ENCODE assay signal across 8 cellular contexts in genomic region chr12:48980953-48981756, GRCh38. TPM values are rescaled to one million over a fixed set of nuclear protein-coding genes. Genes with fewer than 3 reads are reported as not detected.
DNase-seq lines count a peak whose midpoint lies in the region; ATAC-seq and TF ChIP-seq lines count a peak whose summit lies in the region.

No MANE protein-coding gene starts in this region.

- H3K27ac Mint-ChIP-seq in CD4-positive, alpha-beta memory T cell = peak overlapping the region; percentile 77 to 96 (median 93)

- no peaks in the 10 kb centered on the region for H3K9me3 ChIP-seq in CD4-positive, alpha-beta memory T cell (ENCODE audit: control insufficient read depth in 1 of 2, low read length in 2 of 2)
- no peaks in the 10 kb centered on the region for H3K9me3 ChIP-seq in PC-3 (ENCODE audit: low read length)
- H3K9me3 ChIP-seq in body of pancreas = no peaks in the 10 kb centered on the region
- H3K9me3 ChIP-seq in lower lobe of right lung = no peaks in the 10 kb centered on the region
- H3K9me3 ChIP-seq in tibial artery = no peaks in the 10 kb centered on the region

- H3K79me2 ChIP-seq in PC-3 (ENCODE audit: low read length) = no peaks in the 10 kb centered on the region

- peak overlapping the region; percentile 29 for H3K27ac ChIP-seq in CD4-positive, alpha-beta memory T cell (ENCODE audit: low read depth, low read length)
- no peak overlapping the region for H3K27ac ChIP-seq in PC-3 (ENCODE audit: low read length)
- no peak overlapping the region for H3K27ac ChIP-seq in body of pancreas
- no peak overlapping the region for H3K27ac ChIP-seq in lower lobe of right lung
- no peak overlapping the region for H3K27ac ChIP-seq in tibial artery

- POLR2A ChIA-PET in CD4-positive, alpha-beta memory T cell (lab: Charles Lee; ENCODE audit: partially characterized antibody) = interaction anchor here (0.8 to 6.4 kb wide), 16 partner anchors 11 to 150 kb away, joined by 3 to 55 read pairs (median 6); partner anchors contain the start of genes ARF3, DDN, DDX23 and FKBP11
- POLR2A ChIA-PET in PC-3 (lab: Charles Lee; ENCODE audit: unreplicated experiment) = no interaction called here

- BruUV-seq in PC-3 (replicated peaks; lab: Mats Ljungman, UMichigan) = no TSS peak

- TF ChIP-seq CTCF in PC-3 (conservative IDR thresholded peaks at IDR 0.05; ENCODE audit: low read depth, low read length) = peak; percentile 18; the same call in 1 of the 2 replicates
- TF ChIP-seq CTCF in body of pancreas (IDR thresholded peaks at IDR 0.05) = peak in 2 of 7 experiments; percentile 6 to 24
- TF ChIP-seq CTCF in lower lobe of right lung (IDR thresholded peaks at IDR 0.05) = peak; percentile 19
- no peak for TF ChIP-seq CTCF in tibial artery (IDR thresholded peaks at IDR 0.05)

- no peak for TF ChIP-seq POLR2A in body of pancreas (IDR thresholded peaks at IDR 0.05)

- peak overlapping the region; percentile 74; the same call in 1 of the 2 replicates for H2AFZ ChIP-seq in PC-3 (ENCODE audit: low read length)

- H3F3A ChIP-seq in PC-3 (ENCODE audit: low read length, unreplicated experiment) = no peaks in the 10 kb centered on the region

- peaks cover 0 to 13% (median 0%) of the 10 kb centered on the region in 8 donors for H3K9me3 Mint-ChIP-seq in CD4-positive, alpha-beta memory T cell

- H4K20me1 ChIP-seq in PC-3 (ENCODE audit: low read length) = no peaks in the 10 kb centered on the region

- intact Hi-C loops in CD4-positive, alpha-beta memory T cell (cut with micrococcal nuclease) = loop anchor here (1.0 to 2.0 kb wide), 4 partner anchors 7 to 44 kb away; no protein-coding TSS in a partner anchor
- intact Hi-C loops in PC-3 (cut with micrococcal nuclease) (loop anchor here (5.0 kb wide), 1 partner anchor 129 kb away; the partner anchor contains the start of gene DDX23), body of pancreas (cut with DNase I) (no loop called here), lower lobe of right lung (cut with DNase I) (no loop called here), tibial artery (cut with DNase I; ENCODE audit: low total_unique reads) (loop anchor here (10.0 kb wide), 1 partner anchor 116 kb away; the partner anchor contains the start of gene RND1)

- H3K9me2 ChIP-seq in PC-3 (replicated peaks; ENCODE audit: low read length) = no peaks in the 10 kb centered on the region

- H3K4me2 ChIP-seq in PC-3 (ENCODE audit: low read length) = peak overlapping the region; percentile 94

- H3K27me3 ChIP-seq in CD4-positive, alpha-beta memory T cell (ENCODE audit: insufficient read depth, low read length) = peaks cover 6% of the 10 kb centered on the region
- H3K27me3 ChIP-seq in PC-3 (ENCODE audit: low read length) = peaks cover 52% of the 10 kb centered on the region
- H3K27me3 ChIP-seq in body of pancreas = peaks cover 0 to 43% of the 10 kb centered on the region in 2 donors
- H3K27me3 ChIP-seq in lower lobe of right lung (ENCODE audit: low read depth) = peaks cover 96% of the 10 kb centered on the region
- peaks cover 9 to 74% of the 10 kb centered on the region in 2 donors for H3K27me3 ChIP-seq in tibial artery

- H3K9ac ChIP-seq in PC-3 (ENCODE audit: low read length) = no peak overlapping the region

- H3K27me3 Mint-ChIP-seq in CD4-positive, alpha-beta memory T cell = peaks cover 2 to 13% of the 10 kb centered on the region in 2 donors

- CTCF ChIA-PET in CD4-positive, alpha-beta memory T cell (lab: Charles Lee; ENCODE audit: partially characterized antibody) = interaction anchor here (0.8 to 13.4 kb wide), 8 partner anchors 13 to 128 kb away, joined by 3 to 244 read pairs (median 56); partner anchors contain the start of genes ARF3, DDN, DDX23 and FKBP11
- CTCF ChIA-PET in PC-3 (lab: Charles Lee) = interaction anchor here (0.6 kb wide), 1 partner anchor 14 kb away, joined by 4 read pairs; no protein-coding TSS in a partner anchor

- 5 to 9% methylated on average over 11 to 89 of the region's 91 CpGs for WGBS in body of pancreas, 2 donors

- peak overlapping the region; percentile 29 to 73 for H3K4me3 ChIP-seq in CD4-positive, alpha-beta memory T cell (ENCODE audit: low read length in 2 of 2)
- H3K4me3 ChIP-seq in PC-3 (ENCODE audit: low read length) (peak overlapping the region; percentile 67; the same call in 1 of the 2 replicates), body of pancreas (no peak overlapping the region), lower lobe of right lung (peak overlapping the region; percentile 51), tibial artery (peak overlapping the region; percentile 4 to 35)

- H3K4me1 ChIP-seq in CD4-positive, alpha-beta memory T cell (ENCODE audit: insufficient read depth, low read length) = peaks cover 47% of the 10 kb centered on the region
- H3K4me1 ChIP-seq in PC-3 (ENCODE audit: insufficient read depth, low read length) = peaks cover 29% of the 10 kb centered on the region
- H3K4me1 ChIP-seq in body of pancreas = peaks cover 43% of the 10 kb centered on the region
- H3K4me1 ChIP-seq in lower lobe of right lung = peaks cover 44% of the 10 kb centered on the region
- peaks cover 11 to 54% (median 50%) of the 10 kb centered on the region in 4 donors for H3K4me1 ChIP-seq in tibial artery

- ATAC-seq in PC-3 (peak; percentile 19), body of pancreas (peak; percentile 15), lower lobe of right lung (peak; percentile 38 to 60), HG02759 (IDR thresholded peaks at IDR 0.05; ENCODE audit: unreplicated experiment) (no peak), HG02884 (IDR thresholded peaks at IDR 0.05; ENCODE audit: unreplicated experiment) (no peak), HG03135 (IDR thresholded peaks at IDR 0.05; ENCODE audit: unreplicated experiment) (no peak)

- H3K36me3 Mint-ChIP-seq in CD4-positive, alpha-beta memory T cell = peaks cover 0 to 1% of the 10 kb centered on the region in 2 donors

- H3K4me3 Mint-ChIP-seq in CD4-positive, alpha-beta memory T cell = peak overlapping the region; percentile 85 to 91 (median 89)

- no peaks in the 10 kb centered on the region for H3K36me3 ChIP-seq in CD4-positive, alpha-beta memory T cell (ENCODE audit: insufficient read depth, low read length)
- H3K36me3 ChIP-seq in PC-3 (ENCODE audit: low read depth, low read length) = no peaks in the 10 kb centered on the region
- no peaks in the 10 kb centered on the region for H3K36me3 ChIP-seq in body of pancreas (replicated peaks in 1 of 2; ENCODE audit: insufficient read depth in 1 of 2, low read depth in 2 of 2)
- H3K36me3 ChIP-seq in lower lobe of right lung = no peaks in the 10 kb centered on the region
- no peaks in the 10 kb centered on the region for H3K36me3 ChIP-seq in tibial artery

- peaks cover 33 to 56% (median 43%) of the 10 kb centered on the region in 4 donors for H3K4me1 Mint-ChIP-seq in CD4-positive, alpha-beta memory T cell

- peak; percentile 65 to 82 (median 74) for DNase-seq in CD4-positive, alpha-beta memory T cell
- no peak for DNase-seq in PC-3
- peak in 2 of 4 donors; percentile 35 to 45 for DNase-seq in body of pancreas
- DNase-seq in lower lobe of right lung = peak; percentile 57
- no peak for DNase-seq in tibial artery

RNA-seq across cellular contexts. Expression of gene WNT1, which starts 3.0 kb away (rescaled TPM):
- total RNA-seq in CD4-positive, alpha-beta memory T cell = 1 to 10 TPM; 1.8 to 2.8 TPM
- 1 to 10 TPM in 1 of 2 donors, under 1 TPM in 1; 0.55 to 1.1 TPM for polyA plus RNA-seq in CD4-positive, alpha-beta memory T cell
- not detected in 2 replicates for total RNA-seq in PC-3 (2014; rRNA removed)
- total RNA-seq in body of pancreas = not detected
- total RNA-seq in lower lobe of right lung = not detected

RNA-seq across cellular contexts. Expression of gene WNT10B, which starts 9.6 kb away (rescaled TPM):
- total RNA-seq in CD4-positive, alpha-beta memory T cell = 10 to 100 TPM; 12.9 to 13.0 TPM
- under 1 TPM; 0.56 to 0.72 TPM for polyA plus RNA-seq in CD4-positive, alpha-beta memory T cell
- total RNA-seq in PC-3 (2014; rRNA removed) (3.7 and 7.4 TPM in 2 replicates), body of pancreas (1 to 10 TPM in 1 of 2 donors, not detected in 1; 1.3 TPM), lower lobe of right lung (0.77 TPM)

RNA-seq across cellular contexts. Expression of gene DDN, which starts 18.0 kb away (rescaled TPM):
- not detected for total RNA-seq in CD4-positive, alpha-beta memory T cell
- polyA plus RNA-seq in CD4-positive, alpha-beta memory T cell = not detected
- total RNA-seq in PC-3 (2014; rRNA removed) = 3.5 and 5.6 TPM in 2 replicates
- under 1 TPM in 1 of 2 donors, not detected in 1; 0.66 TPM for total RNA-seq in body of pancreas
- total RNA-seq in lower lobe of right lung = not detected

RNA-seq across cellular contexts. Expression of gene ARF3, which starts 23.9 kb away (rescaled TPM):
- 10 to 100 TPM; 69.8 to 77.5 TPM for total RNA-seq in CD4-positive, alpha-beta memory T cell
- 10 to 100 TPM; 22.6 to 31.2 TPM for polyA plus RNA-seq in CD4-positive, alpha-beta memory T cell
- total RNA-seq in PC-3 (2014; rRNA removed) (85.5 and 93.0 TPM in 2 replicates), body of pancreas (10 to 100 TPM; 22.3 to 24.1 TPM), lower lobe of right lung (155 TPM)

RNA-seq across cellular contexts. Expression of gene PRKAG1, which starts 37.4 kb away (rescaled TPM):
- 10 to 100 TPM; 48.9 to 53.7 TPM for total RNA-seq in CD4-positive, alpha-beta memory T cell
- 10 to 100 TPM; 47.8 to 50.3 TPM for polyA plus RNA-seq in CD4-positive, alpha-beta memory T cell
- 62.1 and 66.5 TPM in 2 replicates for total RNA-seq in PC-3 (2014; rRNA removed)
- total RNA-seq in body of pancreas = 10 to 100 TPM; 25.4 to 26.4 TPM
- 49.2 TPM for total RNA-seq in lower lobe of right lung

Comparison
In these comparisons a context has a peak if more than half of its experiments do, and no peak if none do; other contexts are left out.
1. DNase-seq: peak in CD4-positive, alpha-beta memory T cell (5 of 5) and lower lobe of right lung (single experiment); none in PC-3 (single experiment) and tibial artery (0 of 2).
2. H3K4me3 ChIP-seq: peak in CD4-positive, alpha-beta memory T cell (2 of 2), PC-3 (single experiment), lower lobe of right lung (single experiment) and tibial artery (2 of 2); none in body of pancreas (0 of 2).
3. ATAC-seq: peak in PC-3 (single experiment), body of pancreas (single experiment) and lower lobe of right lung (2 of 2); none in HG02759 (single experiment), HG02884 (single experiment) and HG03135 (single experiment).
4. CTCF ChIP-seq: peak in PC-3 (single experiment) and lower lobe of right lung (single experiment); none in tibial artery (0 of 2).
5. intact Hi-C loops: an anchor here in CD4-positive, alpha-beta memory T cell (1.0 to 2.0 kb wide), PC-3 (5.0 kb wide) and tibial artery (10.0 kb wide); none called in body of pancreas and lower lobe of right lung.